21 cellular contexts compared by ENCODE assay signal in the genomic region with DNA sequence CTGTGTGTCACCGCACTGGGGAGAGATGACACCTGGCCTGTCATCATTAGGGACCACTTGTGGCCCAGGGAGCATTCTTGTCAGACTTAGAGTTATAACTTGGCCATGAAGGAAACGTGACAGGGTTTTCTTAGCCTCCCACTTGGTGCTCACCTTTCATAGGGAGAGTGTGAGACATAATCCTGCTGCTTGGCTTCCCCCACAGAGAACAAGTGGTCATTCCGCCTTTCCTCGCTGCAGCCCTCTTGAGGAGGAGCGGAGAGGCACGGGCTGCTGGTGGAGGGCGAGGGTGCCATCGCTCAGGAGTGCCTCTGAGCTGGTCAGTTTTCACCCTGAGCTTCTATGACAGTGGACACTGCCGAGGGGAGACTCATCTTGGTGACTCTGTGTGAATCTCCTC.
A peak's percentile ranks its signal among the peaks of the same experiment; 100 is the strongest.
DNase-seq lines count a peak whose midpoint lies in the region; ATAC-seq and TF ChIP-seq lines count a peak whose summit lies in the region.
"Had no signal": no experiment of that assay in that cellular context is flagged by ENCODE, and none has a peak within 500 bp of the region (broad histone marks: within the 10 kb centered on the region; RNA-seq: fewer than 3 reads in every experiment).

No MANE protein-coding gene starts in this region.

- intact Hi-C loops in upper lobe of right lung (cut with DNase I) = no loop called here
- intact Hi-C loops in mammary epithelial cell (cut with micrococcal nuclease) = no loop called here

- peak; percentile 40 for DNase-seq in H9
- DNase-seq in T-cell = no peak
- DNase-seq in kidney epithelial cell (ENCODE audit: low read depth) = no peak
- DNase-seq in upper lobe of right lung = no peak
- DNase-seq in mammary epithelial cell = no peak
- no peak for DNase-seq in kidney glomerular epithelial cell (lab: John Stamatoyannopoulos, UW)
- DNase-seq: activated CD4-positive, alpha-beta memory T cell treated with anti-CD3 and anti-CD28 coated beads for 36 hours; activated naive CD4-positive, alpha-beta T cell treated with anti-CD3 and anti-CD28 coated beads, Interleukin-2, amount 10 ng/mL, durations not matched to agents 7 days and 5 days; effector memory CD4-positive, alpha-beta T cell; left cardiac atrium; NCI-H1694 treated with DMSO at 0.1 percent for 48 hours; OCI-M1; SJCRH30; stimulated activated CD4-positive, alpha-beta T cell treated with anti-CD3 and anti-CD28 coated beads, Interleukin-2, amount 100 ng/mL, for 24 hours; stimulated activated naive CD8-positive, alpha-beta T cell treated with anti-CD3 and anti-CD28 coated beads, Interleukin-15, Interleukin-2, amounts not matched to agents 100 U/mL and 50 U/mL, for 24 hours; T-helper 17 cell; tibial artery had no signal

- no peak overlapping the region for H4K91ac ChIP-seq in H9 (ENCODE audit: insufficient read length, low read depth, low read length)

- H3K4ac ChIP-seq in H9 (ENCODE audit: low read depth, low read length) = no peak overlapping the region

- H2AFZ ChIP-seq in H9 (ENCODE audit: low read length) (no peak overlapping the region), mammary epithelial cell (ENCODE audit: low read depth, low read length) (no peak overlapping the region)

- H3K4me1 Mint-ChIP-seq in H9 (peaks cover 7% of the 10 kb centered on the region in 2 experiments), T-cell (peaks cover 27 to 37% (median 33%) of the 10 kb centered on the region in 3 donors)
- H3K4me1 Mint-ChIP-seq: activated naive CD4-positive, alpha-beta T cell treated with anti-CD3 and anti-CD28 coated beads, Interleukin-2, amount 10 ng/mL, durations not matched to agents 7 days and 5 days had no signal

- no peak overlapping the region for H2BK5ac ChIP-seq in H9 (ENCODE audit: insufficient read length, low read length)

- H3K4me1 ChIP-seq in H9 (ENCODE audit: insufficient read depth, low read length) (no peaks in the 10 kb centered on the region), upper lobe of right lung (peaks cover 11% of the 10 kb centered on the region), mammary epithelial cell (ENCODE audit: insufficient read depth, low read length) (no peaks in the 10 kb centered on the region)
- H3K4me1 ChIP-seq: prostate gland, SJCRH30 had no signal

- H3K18ac ChIP-seq in H9 (ENCODE audit: insufficient read length, low read depth, low read length) = no peak overlapping the region

- H3K79me2 ChIP-seq in H9 (ENCODE audit: insufficient read depth, low read length) (no peaks in the 10 kb centered on the region), mammary epithelial cell (ENCODE audit: insufficient read depth, low read length) (peaks cover 34% of the 10 kb centered on the region)

- in situ Hi-C loops in mammary epithelial cell (cut with MboI; ENCODE audit: low sequenced_read_pairs in 2 of 2) = no loop called here

- H3K27ac Mint-ChIP-seq in H9 (0 out of 7 replicates have a peak overlapping the region, but pooled peaks of 1 of the 3 experiments have one; percentile 24), T-cell (peak overlapping the region; percentile 3 to 7)
- H3K27ac Mint-ChIP-seq: activated CD4-positive, alpha-beta memory T cell treated with anti-CD3 and anti-CD28 coated beads for 36 hours; activated naive CD4-positive, alpha-beta T cell treated with anti-CD3 and anti-CD28 coated beads, Interleukin-2, amount 10 ng/mL, durations not matched to agents 7 days and 5 days; T-helper 17 cell had no signal

- H2BK12ac ChIP-seq in H9 (ENCODE audit: insufficient read length, low read depth, low read length) = no peak overlapping the region

- no peak overlapping the region for H3K4me3 Mint-ChIP-seq in H9
- H3K4me3 Mint-ChIP-seq in T-cell = no peak overlapping the region
- H3K4me3 Mint-ChIP-seq: activated CD4-positive, alpha-beta memory T cell treated with anti-CD3 and anti-CD28 coated beads for 36 hours; activated naive CD4-positive, alpha-beta T cell treated with anti-CD3 and anti-CD28 coated beads, Interleukin-2, amount 10 ng/mL, durations not matched to agents 7 days and 5 days had no signal

- H3K9ac ChIP-seq in H9 (ENCODE audit: extremely low read depth, insufficient read length, low read length) = no peak overlapping the region
- H3K9ac ChIP-seq in mammary epithelial cell (ENCODE audit: insufficient read depth, low read length) = no peak overlapping the region

- no peak overlapping the region for H2AK5ac ChIP-seq in H9 (ENCODE audit: insufficient read length, low read length)

- ATAC-seq in T-cell (replicated peaks in 1 of 4) = no peak
- ATAC-seq in upper lobe of right lung = peak; percentile 36
- no peak for ATAC-seq in HG02973 (IDR thresholded peaks at IDR 0.05; ENCODE audit: unreplicated experiment)
- ATAC-seq: left cardiac atrium; stimulated activated naive CD8-positive, alpha-beta T cell treated with anti-CD3 and anti-CD28 coated beads, Interleukin-15, Interleukin-2, amounts not matched to agents 100 U/mL and 50 U/mL, for 24 hours; T-helper 17 cell had no signal

- CTCF ChIA-PET in T-cell (lab: Charles Lee) (no interaction called here), mammary epithelial cell (lab: Charles Lee; ENCODE audit: low non-redundant PET) (no interaction called here)

- no peaks in the 10 kb centered on the region for H3K9me3 ChIP-seq in H9 (ENCODE audit: control insufficient read depth, low read depth, low read length)
- H3K9me3 ChIP-seq in upper lobe of right lung = no peaks in the 10 kb centered on the region
- H3K9me3 ChIP-seq in mammary epithelial cell (replicated peaks; ENCODE audit: insufficient read depth, low read length) = no peaks in the 10 kb centered on the region
- H3K9me3 ChIP-seq: ascending aorta, prostate gland, SJCRH30, tibial artery had no signal

- BruUV-seq in mammary epithelial cell (replicated peaks; lab: Mats Ljungman, UMichigan) = no TSS peak

- POLR2A ChIA-PET in T-cell (lab: Charles Lee) = no interaction called here

- no CpG with 5 or more reads among the region's 9 CpGs for WGBS in H9 (ENCODE audit: extremely low coverage, insufficient read length, low lambda C conversion rate)
- 96% methylated on average over 3 of the region's 9 CpGs for WGBS in mammary epithelial cell (ENCODE audit: low coverage, missing lambda C conversion rate)

- H3K9me3 Mint-ChIP-seq in H9 (peaks cover 2 to 4% of the 10 kb centered on the region in 2 experiments; a peak in 2 of 5 replicates), T-cell (no peaks in the 10 kb centered on the region)
- H3K9me3 Mint-ChIP-seq: activated naive CD4-positive, alpha-beta T cell treated with anti-CD3 and anti-CD28 coated beads, Interleukin-2, amount 10 ng/mL, durations not matched to agents 7 days and 5 days; IgD-negative memory B cell had no signal

- H3K4me3 ChIP-seq in kidney epithelial cell (ENCODE audit: low read depth, low read length) = no peak overlapping the region
- no peak overlapping the region for H3K4me3 ChIP-seq in upper lobe of right lung
- no peak overlapping the region for H3K4me3 ChIP-seq in mammary epithelial cell (replicated peaks in 1 of 3; ENCODE audit: insufficient read depth in 1 of 3, low read depth in 2 of 3, low read length in 3 of 3)
- H3K4me3 ChIP-seq: ascending aorta, prostate gland, SJCRH30, tibial artery had no signal

- H3K4me2 ChIP-seq in H9 (ENCODE audit: insufficient read depth, insufficient read length, low read length) (no peak overlapping the region), mammary epithelial cell (ENCODE audit: insufficient read depth, low read depth, low read length) (no peak overlapping the region)

- no peaks in the 10 kb centered on the region for H3K23me2 ChIP-seq in H9 (ENCODE audit: insufficient read length, low read depth, low read length, poor library complexity, severe bottlenecking)

- H4K20me1 ChIP-seq in H9 (ENCODE audit: control insufficient read depth, insufficient read depth, insufficient read length) = no peaks in the 10 kb centered on the region
- H4K20me1 ChIP-seq in mammary epithelial cell (ENCODE audit: insufficient read depth, low read length) = no peaks in the 10 kb centered on the region

- H4K5ac ChIP-seq in H9 (ENCODE audit: insufficient read length, low read depth, low read length) = no peak overlapping the region

- H2BK20ac ChIP-seq in H9 (ENCODE audit: low read depth, low read length, poor library complexity, severe bottlenecking) = no peak overlapping the region

- no peak overlapping the region for H3K56ac ChIP-seq in H9 (ENCODE audit: insufficient read length, low read depth, low read length)

- no peak overlapping the region for H3K27ac ChIP-seq in H9 (ENCODE audit: insufficient read length, low read depth, low read length)
- no peak overlapping the region for H3K27ac ChIP-seq in upper lobe of right lung
- H3K27ac ChIP-seq in mammary epithelial cell (ENCODE audit: insufficient read depth, low read depth, low read length) = no peak overlapping the region
- H3K27ac ChIP-seq: ascending aorta, prostate gland, SJCRH30, tibial artery had no signal

- no peak overlapping the region for H3T11ph ChIP-seq in H9 (ENCODE audit: low read length)

- H3K14ac ChIP-seq in H9 (ENCODE audit: insufficient read depth, low read length) = no peak overlapping the region; the same call in 1 of the 2 replicates

- no peak overlapping the region for H2BK15ac ChIP-seq in H9 (ENCODE audit: low read depth, low read length)

- dilution Hi-C loops in mammary epithelial cell (cut with HindIII; ENCODE audit: low sequenced_read_pairs) = no loop called here

- no peaks in the 10 kb centered on the region for H3K27me3 ChIP-seq in H9 (ENCODE audit: insufficient read depth, low read length)
- H3K27me3 ChIP-seq in kidney epithelial cell (ENCODE audit: control insufficient read depth, insufficient read depth, low read length) = no peaks in the 10 kb centered on the region
- no peaks in the 10 kb centered on the region for H3K27me3 ChIP-seq in upper lobe of right lung
- no peaks in the 10 kb centered on the region for H3K27me3 ChIP-seq in mammary epithelial cell (ENCODE audit: insufficient read depth, low read length)
- H3K27me3 ChIP-seq: ascending aorta, SJCRH30, tibial artery had no signal

- H3K36me3 ChIP-seq in kidney epithelial cell (ENCODE audit: control insufficient read depth, insufficient read depth, low read length) = no peaks in the 10 kb centered on the region
- H3K36me3 ChIP-seq in upper lobe of right lung = no peaks in the 10 kb centered on the region
- H3K36me3 ChIP-seq in mammary epithelial cell (ENCODE audit: insufficient read depth, low read length) = peaks cover 3% of the 10 kb centered on the region
- H3K36me3 ChIP-seq: ascending aorta, prostate gland, tibial artery had no signal

- no peak overlapping the region for H3K23ac ChIP-seq in H9 (ENCODE audit: insufficient read length, low read depth, low read length)

- H3K27me3 Mint-ChIP-seq in H9 (ENCODE audit: low read depth) (no peaks in the 10 kb centered on the region), T-cell (no peaks in the 10 kb centered on the region)
- H3K27me3 Mint-ChIP-seq: activated CD4-positive, alpha-beta memory T cell treated with anti-CD3 and anti-CD28 coated beads for 36 hours; activated naive CD4-positive, alpha-beta T cell treated with anti-CD3 and anti-CD28 coated beads, Interleukin-2, amount 10 ng/mL, durations not matched to agents 7 days and 5 days; IgD-negative memory B cell; T-helper 17 cell had no signal

- no peak overlapping the region for H2BK120ac ChIP-seq in H9 (ENCODE audit: low read depth, low read length, poor library complexity, severe bottlenecking)

- peak; percentile 59 for TF ChIP-seq CTCF in H9 (conservative IDR thresholded peaks at IDR 0.05)
- peak; percentile 3 for TF ChIP-seq CTCF in kidney epithelial cell (IDR thresholded peaks at IDR 0.05; ENCODE audit: insufficient read depth, low read length, poor library complexity, severe bottlenecking)
- TF ChIP-seq CTCF in upper lobe of right lung (IDR thresholded peaks at IDR 0.05) = no peak
- TF ChIP-seq CTCF in mammary epithelial cell (conservative IDR thresholded peaks at IDR 0.05 in 1 of 2, IDR thresholded peaks at IDR 0.05 in 1 of 2; ENCODE audit: extremely low read depth in 1 of 2, insufficient read depth in 1 of 2, low read depth in 1 of 2, low read length in 2 of 2) = no peak

- no peak overlapping the region for H4K8ac ChIP-seq in H9 (replicated peaks; ENCODE audit: insufficient read length, low read depth, low read length)

- peaks cover 2% of the 10 kb centered on the region for H3K79me1 ChIP-seq in H9 (ENCODE audit: insufficient read depth, low read depth, low read length, poor library complexity, severe bottlenecking)

- H3K36me3 Mint-ChIP-seq in H9 (ENCODE audit: insufficient read depth in 1 of 3, low read depth in 3 of 3) (peaks cover 1 to 7% (median 2%) of the 10 kb centered on the region in 3 experiments; a peak in 3 of 7 replicates), T-cell (peaks cover 18% of the 10 kb centered on the region)

Comparison
In these comparisons a context has a peak if more than half of its experiments do, and no peak if none do; other contexts are left out.
1. CTCF ChIP-seq: peak in H9 (single experiment) and kidney epithelial cell (single experiment); none in upper lobe of right lung (single experiment) and mammary epithelial cell (0 of 2).